In genomic region chr17:74126179-74126900, GRCh38 we compare ENCODE assay signal across 17 cellular contexts.
DNase-seq lines count a peak whose midpoint lies in the region; ATAC-seq, FAIRE-seq and TF ChIP-seq lines count a peak whose summit lies in the region.
"Had no signal": no experiment of that assay in that cellular context is flagged by ENCODE, and none has a peak within 500 bp of the region (broad histone marks: within the 10 kb centered on the region; RNA-seq: fewer than 3 reads in every experiment).

No MANE protein-coding gene starts in this region.

- H3K18ac ChIP-seq in mesendoderm (ENCODE audit: low read length), result no peak overlapping the region

- H2AK5ac ChIP-seq in mesendoderm (ENCODE audit: low read length), result no peak overlapping the region

- no peaks in the 10 kb centered on the region for H3K9me3 Mint-ChIP-seq in Calu3 (ENCODE audit: low read depth, unreplicated experiment)
- peaks cover 3% of the 10 kb centered on the region for H3K9me3 Mint-ChIP-seq in activated T-helper 17 cell treated with anti-CD3 and anti-CD28 coated beads, Interleukin-2, amount 50 U/mL, for 72 hours

- no peaks in the 10 kb centered on the region for H3K9me3 ChIP-seq in MM.1S (replicated peaks; ENCODE audit: insufficient read depth, low read length)
- no peaks in the 10 kb centered on the region for H3K9me3 ChIP-seq in stomach

- peaks cover 77% of the 10 kb centered on the region for H3K27me3 Mint-ChIP-seq in Calu3 (ENCODE audit: unreplicated experiment)
- H3K27me3 Mint-ChIP-seq in activated T-helper 17 cell treated with anti-CD3 and anti-CD28 coated beads, Interleukin-2, amount 50 U/mL, for 72 hours, result peaks cover 34% of the 10 kb centered on the region

- TF ChIP-seq CTCF in Calu3 (IDR thresholded peaks at IDR 0.05; ENCODE audit: unreplicated experiment) (no peak), MM.1S (IDR thresholded peaks at IDR 0.05; ENCODE audit: low read length) (no peak), stomach (IDR thresholded peaks at IDR 0.05) (no peak), D721Med (IDR thresholded peaks at IDR 0.05; ENCODE audit: insufficient read depth, missing control alignments) (no peak)

- BruUV-seq in Calu3 (replicated peaks; lab: Mats Ljungman, UMichigan), result no TSS peak

- H3K27ac Mint-ChIP-seq in Calu3 (ENCODE audit: unreplicated experiment), result no peak overlapping the region
- H3K27ac Mint-ChIP-seq in activated T-helper 17 cell treated with anti-CD3 and anti-CD28 coated beads, Interleukin-2, amount 50 U/mL, for 72 hours, result peak overlapping the region; percentile 7
- H3K27ac Mint-ChIP-seq: B cell had no signal

- H2BK120ac ChIP-seq in mesendoderm (ENCODE audit: low read depth, low read length), result no peak overlapping the region

- TF ChIP-seq EP300 in stomach (IDR thresholded peaks at IDR 0.05), result no peak

- H3K27ac ChIP-seq in MM.1S (ENCODE audit: low read length), result no peak overlapping the region
- H3K27ac ChIP-seq in stomach, result no peak overlapping the region
- H3K27ac ChIP-seq in mesendoderm (ENCODE audit: low read depth, low read length), result no peak overlapping the region
- H3K27ac ChIP-seq: GM23248 had no signal

- no peak overlapping the region for H3K4me3 ChIP-seq in MM.1S (ENCODE audit: low read length)
- no peak overlapping the region for H3K4me3 ChIP-seq in stomach
- no peak overlapping the region for H3K4me3 ChIP-seq in mesendoderm (ENCODE audit: low read length)
- H3K4me3 ChIP-seq: GM23248 had no signal

- peaks cover 4% of the 10 kb centered on the region for H3K36me3 Mint-ChIP-seq in Calu3 (ENCODE audit: insufficient read depth, unreplicated experiment)
- H3K36me3 Mint-ChIP-seq in activated T-helper 17 cell treated with anti-CD3 and anti-CD28 coated beads, Interleukin-2, amount 50 U/mL, for 72 hours (ENCODE audit: low read depth), result no peaks in the 10 kb centered on the region

- H3K23ac ChIP-seq in mesendoderm (ENCODE audit: low read length), result no peak overlapping the region

- no peak for TF ChIP-seq POLR2A in stomach (IDR thresholded peaks at IDR 0.05)

- 43 to 62% (median 57%) methylated on average over 11 of the region's 11 CpGs for whole genome bisulfite sequencing in stomach, 5 donors
- no CpG with 5 or more reads among the region's 11 CpGs for WGBS in mesendoderm (ENCODE audit: extremely low coverage, insufficient coverage, low lambda C conversion rate)

- H3K27me3 ChIP-seq in MM.1S (replicated peaks; ENCODE audit: insufficient read depth, low read length) (peaks cover 56% of the 10 kb centered on the region), stomach (peaks cover 0 to 62% (median 4%) of the 10 kb centered on the region in 3 donors), mesendoderm (ENCODE audit: insufficient read depth, low read length, poor library complexity) (no peaks in the 10 kb centered on the region)

- no peak overlapping the region for H3K4ac ChIP-seq in mesendoderm (ENCODE audit: low read depth, low read length)

- H2BK15ac ChIP-seq in mesendoderm (replicated peaks; ENCODE audit: low read depth), result no peak overlapping the region

- no peak overlapping the region for H2BK5ac ChIP-seq in mesendoderm (ENCODE audit: low read length)

- peaks cover 19% of the 10 kb centered on the region for H3K4me1 Mint-ChIP-seq in Calu3 (ENCODE audit: low read depth, unreplicated experiment)
- H3K4me1 Mint-ChIP-seq in activated T-helper 17 cell treated with anti-CD3 and anti-CD28 coated beads, Interleukin-2, amount 50 U/mL, for 72 hours, result peaks cover 8% of the 10 kb centered on the region
- H3K4me1 Mint-ChIP-seq: B cell had no signal

- no peaks in the 10 kb centered on the region for H3K9me2 ChIP-seq in MM.1S (replicated peaks; ENCODE audit: insufficient read depth, low read length)

- peak overlapping the region; percentile 21; the same call in 1 of the 2 replicates for H3K4me2 ChIP-seq in MM.1S (ENCODE audit: low read depth, low read length)
- no peak overlapping the region for H3K4me2 ChIP-seq in mesendoderm (ENCODE audit: low read length)

- no peak overlapping the region for H3K56ac ChIP-seq in mesendoderm (ENCODE audit: low read length)

- H4K20me1 ChIP-seq in MM.1S (ENCODE audit: insufficient read depth, low read length), result no peaks in the 10 kb centered on the region

- no peaks in the 10 kb centered on the region for H3K36me3 ChIP-seq in MM.1S (replicated peaks; ENCODE audit: insufficient read depth, low read length)
- H3K36me3 ChIP-seq in stomach, result no peaks in the 10 kb centered on the region
- H3K36me3 ChIP-seq in mesendoderm (ENCODE audit: control insufficient read depth, insufficient read depth, low read length), result no peaks in the 10 kb centered on the region

- FAIRE-seq in D721Med (lab: Jason Lieb, UNC), result no peak
- FAIRE-seq: G401.6, GM19239, RCC 7860 had no signal

- no peak overlapping the region for H4K5ac ChIP-seq in mesendoderm (ENCODE audit: low read length)

- H2AFZ ChIP-seq in MM.1S (ENCODE audit: low read length), result no peak overlapping the region
- H2AFZ ChIP-seq: GM23248 had no signal

- no peaks in the 10 kb centered on the region for H3K79me1 ChIP-seq in mesendoderm (ENCODE audit: low read length)

- ATAC-seq in activated T-helper 17 cell treated with anti-CD3 and anti-CD28 coated beads, Interleukin-2, amount 50 U/mL, for 72 hours (replicated peaks), result peak; percentile 12
- ATAC-seq in GM21786 (IDR thresholded peaks at IDR 0.05; ENCODE audit: unreplicated experiment), result no peak

- peak overlapping the region; percentile 44 for H3K4me3 Mint-ChIP-seq in Calu3 (ENCODE audit: low read depth, unreplicated experiment)
- no peak overlapping the region for H3K4me3 Mint-ChIP-seq in activated T-helper 17 cell treated with anti-CD3 and anti-CD28 coated beads, Interleukin-2, amount 50 U/mL, for 72 hours
- H3K4me3 Mint-ChIP-seq: B cell had no signal

- H3K9ac ChIP-seq in MM.1S (ENCODE audit: low read length) (no peak overlapping the region), mesendoderm (ENCODE audit: low read length) (no peak overlapping the region)
- H3K9ac ChIP-seq: GM23248 had no signal

- DNase-seq in Calu3 (peak; percentile 31), MM.1S (no peak), stomach (peak; percentile 40), mesendoderm (no peak), D721Med (ENCODE audit: insufficient read length, low spot score) (no peak)
- DNase-seq: DMS153, GM23248, KG1, NCI-H1092 treated with DMSO at 0.1 percent for 48 hours, NCI-H1694, NCI-H748 treated with DMSO at 0.1 percent for 48 hours had no signal

- H3F3A ChIP-seq in MM.1S (ENCODE audit: insufficient read depth, low read length), result no peaks in the 10 kb centered on the region

- no peaks in the 10 kb centered on the region for H3K4me1 ChIP-seq in MM.1S (ENCODE audit: low read length)
- H3K4me1 ChIP-seq in stomach, result peaks cover 0 to 5% (median 0%) of the 10 kb centered on the region in 4 donors
- no peaks in the 10 kb centered on the region for H3K4me1 ChIP-seq in mesendoderm (ENCODE audit: control insufficient read depth, low read depth, low read length)

- H4K8ac ChIP-seq in mesendoderm (ENCODE audit: low read depth, low read length), result no peak overlapping the region

- H3K79me2 ChIP-seq in MM.1S (ENCODE audit: low read length) (no peaks in the 10 kb centered on the region), mesendoderm (ENCODE audit: control insufficient read depth, insufficient read depth, low read length) (no peaks in the 10 kb centered on the region)

- CTCF ChIA-PET in Calu3 (lab: Charles Lee), result interaction anchor here (0.6 to 0.7 kb wide), 2 partner anchors 179 to 276 kb away, joined by 3 to 6 read pairs; no protein-coding TSS in a partner anchor

- intact Hi-C loops in Calu3 (cut with micrococcal nuclease; ENCODE audit: unreplicated experiment), result no loop called here
- intact Hi-C loops in stomach (cut with DNase I; ENCODE audit: low total_unique reads), result no loop called here

Comparison
In these comparisons a context has a peak if more than half of its experiments do, and no peak if none do; other contexts are left out.
1. DNase-seq: peak in Calu3 (single experiment) and stomach (single experiment); none in MM.1S (single experiment), mesendoderm (single experiment) and D721Med (single experiment).